ENCODE assay signal across 8 cellular contexts in genomic region chr2:156476516-156477206, GRCh38. TPM values are rescaled to one million over a fixed set of nuclear protein-coding genes. Genes with fewer than 3 reads are reported as not detected.
DNase-seq lines count a peak whose midpoint lies in the region; ATAC-seq and TF ChIP-seq lines count a peak whose summit lies in the region.

No MANE protein-coding gene starts in this region.

- no peak overlapping the region for H3K9ac ChIP-seq in mesendoderm (ENCODE audit: low read length)

- H3K4me1 ChIP-seq in mesendoderm (ENCODE audit: control insufficient read depth, low read depth, low read length), result no peaks in the 10 kb centered on the region

- no peak overlapping the region for H3K4ac ChIP-seq in mesendoderm (ENCODE audit: low read depth, low read length)

- no peak overlapping the region for H2BK5ac ChIP-seq in mesendoderm (ENCODE audit: low read length)

- no peaks in the 10 kb centered on the region for H3K79me1 ChIP-seq in mesendoderm (ENCODE audit: low read length)

- H3K56ac ChIP-seq in mesendoderm (ENCODE audit: low read length), result no peak overlapping the region

- H4K8ac ChIP-seq in mesendoderm (ENCODE audit: low read depth, low read length), result no peak overlapping the region

- no CpG with 5 or more reads among the region's 4 CpGs for WGBS in mesendoderm (ENCODE audit: extremely low coverage, insufficient coverage, low lambda C conversion rate)

- no peak overlapping the region for H3K18ac ChIP-seq in mesendoderm (ENCODE audit: low read length)

- in situ Hi-C loops in astrocyte of the spinal cord (cut with HindIII; ENCODE audit: low sequenced_read_pairs), result no loop called here

- H3K79me2 ChIP-seq in mesendoderm (ENCODE audit: control insufficient read depth, insufficient read depth, low read length), result no peaks in the 10 kb centered on the region

- DNase-seq in AG08395 (ENCODE audit: low spot score) (peak; percentile 74), astrocyte of the spinal cord (ENCODE audit: low read depth, low spot score) (peak; percentile 81), renal cortical epithelial cell (ENCODE audit: low read depth) (peak; percentile 81), SW480 (ENCODE audit: low spot score) (no peak), NCI-H82 treated with DMSO at 0.1 percent for 48 hours (lab: John Stamatoyannopoulos, UW; ENCODE audit: unreplicated experiment) (no peak), mesendoderm (no peak)

- no peak overlapping the region for H3K27ac ChIP-seq in mesendoderm (ENCODE audit: low read depth, low read length)

- TF ChIP-seq CTCF in astrocyte of the spinal cord (IDR thresholded peaks at IDR 0.05; ENCODE audit: low read depth, low read length), result no peak

- ATAC-seq in GM19397 (IDR thresholded peaks at IDR 0.05; ENCODE audit: unreplicated experiment) (peak; percentile 58), HG03432 (IDR thresholded peaks at IDR 0.05; ENCODE audit: unreplicated experiment) (peak; percentile 82)

- no peaks in the 10 kb centered on the region for H3K27me3 ChIP-seq in mesendoderm (ENCODE audit: insufficient read depth, low read length, poor library complexity)

- H3K4me3 ChIP-seq in astrocyte of the spinal cord (ENCODE audit: low read depth, low read length) (no peak overlapping the region), mesendoderm (ENCODE audit: low read length) (no peak overlapping the region)

- H3K36me3 ChIP-seq in mesendoderm (ENCODE audit: control insufficient read depth, insufficient read depth, low read length), result no peaks in the 10 kb centered on the region

- no peak overlapping the region for H2AK5ac ChIP-seq in mesendoderm (ENCODE audit: low read length)

- H4K5ac ChIP-seq in mesendoderm (ENCODE audit: low read length), result no peak overlapping the region

- H2BK120ac ChIP-seq in mesendoderm (ENCODE audit: low read depth, low read length), result no peak overlapping the region

- H2BK15ac ChIP-seq in mesendoderm (replicated peaks; ENCODE audit: low read depth), result no peak overlapping the region

- no peak overlapping the region for H3K4me2 ChIP-seq in mesendoderm (ENCODE audit: low read length)

- no peak overlapping the region for H3K23ac ChIP-seq in mesendoderm (ENCODE audit: low read length)

RNA-seq across cellular contexts. Expression of gene GPD2, which starts 40.5 kb away (rescaled TPM):
- 46.9 and 117 TPM in 2 replicates for total RNA-seq in renal cortical epithelial cell
- 42.8 TPM for polyA plus RNA-seq in mesendoderm (2013, experiment 1 of 2)
- polyA plus RNA-seq in mesendoderm (2013, experiment 2 of 2), result 40.8 TPM

Comparison
In these comparisons a context has a peak if more than half of its experiments do, and no peak if none do; other contexts are left out.
1. DNase-seq: peak in AG08395 (single experiment), astrocyte of the spinal cord (single experiment) and renal cortical epithelial cell (single experiment); none in SW480 (single experiment), NCI-H82 treated with DMSO at 0.1 percent for 48 hours (single experiment) and mesendoderm (single experiment).